In genomic region chr1:91585502-91585901, GRCh38 we compare ENCODE assay signal across 14 cellular contexts.
"Had no signal": no experiment of that assay in that cellular context is flagged by ENCODE, and none has a peak within 500 bp of the region (broad histone marks: within the 10 kb centered on the region; RNA-seq: fewer than 3 reads in every experiment).

No MANE protein-coding gene starts in this region.

- H3K36me3 ChIP-seq: gastrocnemius medialis, lower lobe of right lung, pancreas had no signal

- H3K27ac ChIP-seq: coronary artery, gastrocnemius medialis, hepatocyte, pancreas had no signal

- H3K9me3 ChIP-seq: gastrocnemius medialis, lower lobe of right lung, pancreas had no signal

- H3K4me3 ChIP-seq: coronary artery, gastrocnemius medialis, hepatocyte, lower lobe of right lung, pancreas had no signal

- DNase-seq: activated B cell treated with CpG ODN at 0.5 μM for 24 hours; activated CD4-positive, alpha-beta T cell treated with anti-CD3 and anti-CD28 coated beads, Interleukin-2, amount 10 ng/mL, durations not matched to agents 7 days and 5 days; activated CD8-positive, alpha-beta memory T cell treated with anti-CD3 and anti-CD28 coated beads for 24 hours; activated naive CD4-positive, alpha-beta T cell treated with Interleukin-2 at 50 U/mL for 16 hours; caudate nucleus; effector CD4-positive, alpha-beta T cell; gastrocnemius medialis; lower lobe of right lung; naive thymus-derived CD8-positive, alpha-beta T cell; pancreas; small intestine; T-helper 1 cell had no signal

- ATAC-seq: gastrocnemius medialis; naive thymus-derived CD8-positive, alpha-beta T cell had no signal

- H3K27me3 ChIP-seq: gastrocnemius medialis, hepatocyte, pancreas had no signal

- H3K4me1 ChIP-seq: pancreas had no signal
